Comparison of ENCODE assay signal across 8 cellular contexts in genomic region chr16:4372578-4373355, GRCh38. TPM values are rescaled to one million over a fixed set of nuclear protein-coding genes. Genes with fewer than 3 reads are reported as not detected.
DNase-seq lines count a peak whose midpoint lies in the region; ATAC-seq lines count a peak whose summit lies in the region.

No MANE protein-coding gene starts in this region.

- peak overlapping the region; percentile 65 for H3K4me3 ChIP-seq in iPS-18c (ENCODE audit: insufficient read depth, low read depth, low read length)

- no peaks in the 10 kb centered on the region for H3K9me3 ChIP-seq in iPS-18c (ENCODE audit: control insufficient read depth, insufficient read depth, low read length)

- H3K27me3 Mint-ChIP-seq in IgD-negative memory B cell, result no peaks in the 10 kb centered on the region
- no peaks in the 10 kb centered on the region for H3K27me3 Mint-ChIP-seq in activated T-helper 17 cell treated with anti-CD3 and anti-CD28 coated beads, Interleukin-2, amount 50 U/mL, for 72 hours

- peak overlapping the region in 2 of 3 donors; percentile 83 to 94 for H3K27ac Mint-ChIP-seq in IgD-negative memory B cell
- no peak overlapping the region for H3K27ac Mint-ChIP-seq in activated T-helper 17 cell treated with anti-CD3 and anti-CD28 coated beads, Interleukin-2, amount 50 U/mL, for 72 hours

- H3K4me1 Mint-ChIP-seq in IgD-negative memory B cell, result peaks cover 0 to 14% (median 9%) of the 10 kb centered on the region in 3 donors
- no peaks in the 10 kb centered on the region for H3K4me1 Mint-ChIP-seq in activated T-helper 17 cell treated with anti-CD3 and anti-CD28 coated beads, Interleukin-2, amount 50 U/mL, for 72 hours

- H3K36me3 Mint-ChIP-seq in IgD-negative memory B cell, result peaks cover 3% of the 10 kb centered on the region
- peaks cover 1% of the 10 kb centered on the region for H3K36me3 Mint-ChIP-seq in activated T-helper 17 cell treated with anti-CD3 and anti-CD28 coated beads, Interleukin-2, amount 50 U/mL, for 72 hours (ENCODE audit: low read depth)

- H3K27ac ChIP-seq in substantia nigra (ENCODE audit: low read depth, low read length, poor library complexity, severe bottlenecking), result peak overlapping the region; percentile 69

- peak overlapping the region; percentile 53 to 94 (median 84) for H3K4me3 Mint-ChIP-seq in IgD-negative memory B cell
- H3K4me3 Mint-ChIP-seq in activated T-helper 17 cell treated with anti-CD3 and anti-CD28 coated beads, Interleukin-2, amount 50 U/mL, for 72 hours, result peak overlapping the region; percentile 54

- DNase-seq in AG20443 (ENCODE audit: low spot score) (peak; percentile 47), substantia nigra (lab: John Stamatoyannopoulos, UW) (peak in 20 of 49 donors; percentile 16 to 79 (median 32)), DMS79 treated with DMSO at 0.1 percent for 48 hours (lab: John Stamatoyannopoulos, UW) (no peak)

- ATAC-seq in activated T-helper 17 cell treated with anti-CD3 and anti-CD28 coated beads, Interleukin-2, amount 50 U/mL, for 72 hours (replicated peaks), result no peak
- ATAC-seq in HG02678 (IDR thresholded peaks at IDR 0.05; ENCODE audit: unreplicated experiment) (no peak), HG02885 (IDR thresholded peaks at IDR 0.05; ENCODE audit: poor library complexity, unreplicated experiment) (no peak)

- H3K9me3 Mint-ChIP-seq in IgD-negative memory B cell, result no peaks in the 10 kb centered on the region
- H3K9me3 Mint-ChIP-seq in activated T-helper 17 cell treated with anti-CD3 and anti-CD28 coated beads, Interleukin-2, amount 50 U/mL, for 72 hours, result no peaks in the 10 kb centered on the region

RNA-seq across cellular contexts. Expression of gene VASN, which starts 1.1 kb away (rescaled TPM):
- 0.45 TPM for polyA plus RNA-seq in IgD-negative memory B cell
- under 1 TPM; 0.11 to 0.29 TPM for total RNA-seq in activated T-helper 17 cell treated with anti-CD3 and anti-CD28 coated beads, Interleukin-2, amount 50 U/mL, for 72 hours

RNA-seq across cellular contexts. Expression of gene PAM16, which starts 21.6 kb away (rescaled TPM):
- 40.4 TPM for polyA plus RNA-seq in IgD-negative memory B cell
- 10 to 100 TPM; 40.4 to 74.7 TPM for total RNA-seq in activated T-helper 17 cell treated with anti-CD3 and anti-CD28 coated beads, Interleukin-2, amount 50 U/mL, for 72 hours

RNA-seq across cellular contexts. Expression of gene CORO7, which starts 43.6 kb away (rescaled TPM):
- 108 TPM for polyA plus RNA-seq in IgD-negative memory B cell
- total RNA-seq in activated T-helper 17 cell treated with anti-CD3 and anti-CD28 coated beads, Interleukin-2, amount 50 U/mL, for 72 hours, result 100 to 1,000 TPM in 1 of 2 donors, 10 to 100 TPM in 1; 82.6 to 114 TPM

RNA-seq across cellular contexts. Expression of gene DNAJA3, which starts 52.9 kb away (rescaled TPM):
- polyA plus RNA-seq in IgD-negative memory B cell, result 42.7 TPM
- total RNA-seq in activated T-helper 17 cell treated with anti-CD3 and anti-CD28 coated beads, Interleukin-2, amount 50 U/mL, for 72 hours, result 10 to 100 TPM; 50.3 to 81.1 TPM

RNA-seq across cellular contexts. Expression of gene GLIS2, which starts 56.9 kb away (rescaled TPM):
- polyA plus RNA-seq in IgD-negative memory B cell, result not detected
- total RNA-seq in activated T-helper 17 cell treated with anti-CD3 and anti-CD28 coated beads, Interleukin-2, amount 50 U/mL, for 72 hours, result 1 to 10 TPM in 1 of 2 donors, under 1 TPM in 1; 0.37 to 1.6 TPM
